Comparison of ENCODE assay signal across 1 cellular context in genomic region chr15:40894689-40895308, GRCh38.
TF ChIP-seq lines count a peak whose summit lies in the region.

No MANE protein-coding gene starts in this region.

TF ChIP-seq in K562, 482 proteins besides CTCF, POLR2A, EP300 and RAD21 (continued from another document and continues in another):
- TF ChIP-seq STAT6 (CRISPR knock-in tag; IDR thresholded peaks at IDR 0.05) = 0 out of 2 replicates have a peak, but pooled peaks have one; percentile 31
- TF ChIP-seq PHF21A (IDR thresholded peaks at IDR 0.05; ENCODE audit: borderline replicate concordance, low read depth) = no peak; the same call in 1 of the 2 replicates
- 0 out of 2 replicates have a peak, but pooled peaks have one; percentile 47 for TF ChIP-seq FOXK1 (CRISPR knock-in tag; IDR thresholded peaks at IDR 0.05; ENCODE audit: borderline replicate concordance)
- no peak for TF ChIP-seq PCBP2 (IDR thresholded peaks at IDR 0.05; ENCODE audit: low read depth, low read length, poor library complexity, severe bottlenecking)
- peak; percentile 25; the same call in 1 of the 2 replicates for TF ChIP-seq AFF4 (CRISPR knock-in tag; IDR thresholded peaks at IDR 0.05)
- peak; percentile 62 for TF ChIP-seq DPF2 (IDR thresholded peaks at IDR 0.05)
- peak; percentile 40 for TF ChIP-seq SMC3 (conservative IDR thresholded peaks at IDR 0.05; ENCODE audit: insufficient read depth, low read depth, low read length)
- peak; percentile 12; the same call in 1 of the 2 replicates for TF ChIP-seq TEAD4 (IDR thresholded peaks at IDR 0.05; ENCODE audit: low read length)
- TF ChIP-seq TEAD4 (CRISPR knock-in tag; IDR thresholded peaks at IDR 0.05; ENCODE audit: borderline replicate concordance) = no peak
- TF ChIP-seq MXD1 (CRISPR knock-in tag; IDR thresholded peaks at IDR 0.05; ENCODE audit: borderline replicate concordance, poor library complexity, severe bottlenecking) = no peak
- TF ChIP-seq POLR2B (IDR thresholded peaks at IDR 0.05; ENCODE audit: low read depth, partially characterized antibody) = no peak
- TF ChIP-seq ZNF407 (IDR thresholded peaks at IDR 0.05; ENCODE audit: low read depth) = peak; percentile 44; the same call in 1 of the 2 replicates
- TF ChIP-seq TGIF2 (CRISPR knock-in tag; IDR thresholded peaks at IDR 0.05) = 0 out of 2 replicates have a peak, but pooled peaks have one; percentile 42
- TF ChIP-seq BHLHE40 (IDR thresholded peaks at IDR 0.05; ENCODE audit: low read length) = peak; percentile 65
- TF ChIP-seq USF1 (CRISPR knock-in tag; IDR thresholded peaks at IDR 0.05) = peak; percentile 31; the same call in 1 of the 2 replicates
- TF ChIP-seq GATA2 (CRISPR knock-in tag; IDR thresholded peaks at IDR 0.05) = peak; percentile 47
- peak; percentile 73 for TF ChIP-seq MAX (CRISPR knock-in tag; IDR thresholded peaks at IDR 0.05)
- 0 out of 2 replicates have a peak, but pooled peaks have one; percentile 56 for TF ChIP-seq MEF2D (tag; conservative IDR thresholded peaks at IDR 0.05; ENCODE audit: low read depth)
- peak; percentile 51; the same call in 1 of the 2 replicates for TF ChIP-seq JUN (IDR thresholded peaks at IDR 0.05; ENCODE audit: borderline replicate concordance, low read depth, low read length)
- peak; percentile 71 for TF ChIP-seq JUN (CRISPR knock-in tag; IDR thresholded peaks at IDR 0.05; ENCODE audit: borderline replicate concordance)
- TF ChIP-seq HDAC8 (tag; IDR thresholded peaks at IDR 0.05) = 0 out of 2 replicates have a peak, but pooled peaks have one; percentile 58
- peak; percentile 76 for TF ChIP-seq MITF (IDR thresholded peaks at IDR 0.05)
- TF ChIP-seq ZFX (CRISPR knock-in tag; IDR thresholded peaks at IDR 0.05) = peak; percentile 65
- TF ChIP-seq ETV1 (tag; conservative IDR thresholded peaks at IDR 0.05; ENCODE audit: low read depth) = peak; percentile 14; the same call in 1 of the 2 replicates
- TF ChIP-seq UBTF (IDR thresholded peaks at IDR 0.05; ENCODE audit: borderline replicate concordance in 1 of 2, low read depth in 2 of 2, low read length in 2 of 2) = peak; percentile 41 to 85; a peak in 1 of 4 replicates
- peak; percentile 89 for TF ChIP-seq LCOR (CRISPR knock-in tag; IDR thresholded peaks at IDR 0.05)
- TF ChIP-seq TBP (optimal IDR thresholded peaks at IDR 0.05; ENCODE audit: low read depth, low read length) = peak; percentile 25
- TF ChIP-seq DNMT1 (IDR thresholded peaks at IDR 0.05) = no peak
- TF ChIP-seq POLR2AphosphoS2 (IDR thresholded peaks at IDR 0.05; ENCODE audit: low read length) = no peak
- TF ChIP-seq FOXP1 (CRISPR knock-in tag; IDR thresholded peaks at IDR 0.05) = 0 out of 2 replicates have a peak, but pooled peaks have one; percentile 56
- TF ChIP-seq MAZ (CRISPR knock-in tag; conservative IDR thresholded peaks at IDR 0.05 in 1 of 2, IDR thresholded peaks at IDR 0.05 in 1 of 2) = peak in 1 of 2 experiments; percentile 41; a peak in 1 of 4 replicates
- TF ChIP-seq NONO (IDR thresholded peaks at IDR 0.05; ENCODE audit: low read depth in 2 of 2, low read length in 1 of 2) = no peak
- peak; percentile 59 for TF ChIP-seq ARID1B (IDR thresholded peaks at IDR 0.05)
- TF ChIP-seq CBX3 (IDR thresholded peaks at IDR 0.05; ENCODE audit: borderline replicate concordance in 1 of 2, low read length in 2 of 2) = peak in 1 of 2 experiments; percentile 81; a peak in 1 of 3 replicates
- no peak for TF ChIP-seq TRIM28 (IDR thresholded peaks at IDR 0.05)
